Comparison of ENCODE assay signal across 8 cellular contexts in genomic region chr1:1781526-1781903, GRCh38. TPM values are rescaled to one million over a fixed set of nuclear protein-coding genes. Genes with fewer than 3 reads are reported as not detected.
A peak's percentile ranks its signal among the peaks of the same experiment; 100 is the strongest.
DNase-seq lines count a peak whose midpoint lies in the region; ATAC-seq and TF ChIP-seq lines count a peak whose summit lies in the region.

No MANE protein-coding gene starts in this region.

- intact Hi-C loops in OCI-LY7 (cut with micrococcal nuclease; ENCODE audit: unreplicated experiment) = no loop called here

- CTCF ChIA-PET in OCI-LY7 (lab: Charles Lee; ENCODE audit: unreplicated experiment) = interaction anchor here (0.6 kb wide), 1 partner anchor 13 kb away, joined by 3 read pairs; no protein-coding TSS in a partner anchor

- H3K4me1 ChIP-seq in OCI-LY7 (ENCODE audit: insufficient read depth, low read length, poor library complexity, severe bottlenecking) = peaks cover 56% of the 10 kb centered on the region
- H3K4me1 ChIP-seq in duodenal mucosa (ENCODE audit: control insufficient read depth in 1 of 2, insufficient read depth in 2 of 2, low read length in 2 of 2) = peaks cover 48 to 62% of the 10 kb centered on the region in 2 donors

- no peak overlapping the region for H2AFZ ChIP-seq in OCI-LY7 (ENCODE audit: low read length)

- ATAC-seq in GM18517 (IDR thresholded peaks at IDR 0.05; ENCODE audit: unreplicated experiment) = no peak

- H4K20me1 ChIP-seq in OCI-LY7 (ENCODE audit: insufficient read depth, low read length) = no peaks in the 10 kb centered on the region

- peaks cover 16% of the 10 kb centered on the region for H3K79me2 ChIP-seq in OCI-LY7 (ENCODE audit: insufficient read depth, low read depth, low read length)

- no peak overlapping the region for H3K4me3 ChIP-seq in OCI-LY7 (ENCODE audit: low read depth, low read length, poor library complexity, severe bottlenecking)
- H3K4me3 ChIP-seq in duodenal mucosa (ENCODE audit: low read depth in 1 of 2, low read length in 2 of 2) = no peak overlapping the region
- H3K4me3 ChIP-seq in skin epidermis = no peak overlapping the region

- peaks cover 31% of the 10 kb centered on the region for H3K36me3 ChIP-seq in OCI-LY7 (ENCODE audit: insufficient read depth, low read length)
- H3K36me3 ChIP-seq in duodenal mucosa (ENCODE audit: control insufficient read depth in 1 of 2, insufficient read depth in 2 of 2, low read length in 2 of 2) = peaks cover 6 to 19% of the 10 kb centered on the region in 2 donors

- no peaks in the 10 kb centered on the region for H3K9me2 ChIP-seq in OCI-LY7 (ENCODE audit: insufficient read depth, low read length)

- H3K9me3 ChIP-seq in OCI-LY7 (ENCODE audit: low read length) (no peaks in the 10 kb centered on the region), duodenal mucosa (ENCODE audit: control insufficient read depth in 1 of 2, low read length in 2 of 2) (no peaks in the 10 kb centered on the region)

- TF ChIP-seq CTCF in OCI-LY7 (conservative IDR thresholded peaks at IDR 0.05; ENCODE audit: low read length) = no peak

- no peaks in the 10 kb centered on the region for H3K27me3 ChIP-seq in duodenal mucosa (ENCODE audit: control insufficient read depth in 1 of 2, insufficient read depth in 2 of 2, low read length in 2 of 2)

- POLR2A ChIA-PET in OCI-LY7 (lab: Charles Lee) = no interaction called here

- H3K27ac ChIP-seq in OCI-LY7 (ENCODE audit: low read depth, low read length, poor library complexity, severe bottlenecking) (peak overlapping the region; percentile 96), duodenal mucosa (ENCODE audit: low read depth, low read length) (peak overlapping the region; percentile 76), skin epidermis (peak overlapping the region in 18 of 21 experiments; percentile 27 to 96 (median 88))

- H3K9ac ChIP-seq in duodenal mucosa (ENCODE audit: low read depth in 1 of 2, low read length in 2 of 2) = peak overlapping the region in 1 of 2 donors; percentile 80

- DNase-seq in DMS53 (lab: John Stamatoyannopoulos, UW) (peak; percentile 38), DMS53 treated with DMSO at 0.1 percent for 48 hours (lab: John Stamatoyannopoulos, UW; ENCODE audit: unreplicated experiment) (no peak), OCI-LY7 (ENCODE audit: low spot score) (peak; percentile 66), mesenteric fat pad (ENCODE audit: low spot score) (no peak), medulla oblongata (ENCODE audit: extremely low spot score) (no peak)

- no TSS peak for BruUV-seq in OCI-LY7 (replicated peaks; lab: Mats Ljungman, UMichigan)

- peak overlapping the region; percentile 92 for H3K4me2 ChIP-seq in OCI-LY7 (ENCODE audit: low read length)

RNA-seq across cellular contexts. Expression of gene NADK, which starts 3.2 kb away (rescaled TPM):
- total RNA-seq in OCI-LY7 (2014; rRNA removed; shearing (Covaris generic)) = 144 and 156 TPM in 2 replicates
- total RNA-seq in OCI-LY7 (2022) (173 and 184 TPM in 2 replicates), mesenteric fat pad (165 TPM)

RNA-seq across cellular contexts. Expression of gene CDK11A, which starts 57.4 kb away (rescaled TPM):
- 50.9 and 66.1 TPM in 2 replicates for total RNA-seq in OCI-LY7 (2014; rRNA removed; shearing (Covaris generic))
- total RNA-seq in OCI-LY7 (2022) (90.5 and 92.1 TPM in 2 replicates), mesenteric fat pad (45.5 TPM)

Comparison
In these comparisons a context has a peak if more than half of its experiments do, and no peak if none do; other contexts are left out.
1. DNase-seq: peak in DMS53 (single experiment) and OCI-LY7 (single experiment); none in DMS53 treated with DMSO at 0.1 percent for 48 hours (single experiment), mesenteric fat pad (single experiment) and medulla oblongata (single experiment).
2. Peak in every context shown above with its lines, with median percentiles within 50 percentile points of each other: H3K27ac ChIP-seq.